2 cellular contexts compared by ENCODE assay signal in genomic region chr7:28855538-28856217, GRCh38.
TF ChIP-seq lines count a peak whose summit lies in the region.

No MANE protein-coding gene starts in this region.

TF ChIP-seq in IMR-90, 13 proteins besides CTCF, POLR2A, EP300 and RAD21 (continued from another document):
- 0 out of 2 replicates have a peak, but pooled peaks have one; percentile 41 for TF ChIP-seq MAFK (IDR thresholded peaks at IDR 0.05; ENCODE audit: low read depth, low read length)
- TF ChIP-seq RCOR1 (IDR thresholded peaks at IDR 0.05; ENCODE audit: insufficient replicate concordance, low read length), result peak; percentile 56
- TF ChIP-seq USF2 (IDR thresholded peaks at IDR 0.05; ENCODE audit: low read depth, low read length), result peak; percentile 11; the same call in 1 of the 2 replicates
- peak; percentile 99 for TF ChIP-seq FOS (IDR thresholded peaks at IDR 0.05; ENCODE audit: low read depth, low read length)
- TF ChIP-seq BHLHE40 (IDR thresholded peaks at IDR 0.05; ENCODE audit: low read depth, low read length), result peak; percentile 61
- TF ChIP-seq MXI1 (IDR thresholded peaks at IDR 0.05; ENCODE audit: borderline replicate concordance, low read depth, low read length), result no peak
- TF ChIP-seq RFX5 (IDR thresholded peaks at IDR 0.05; ENCODE audit: low read depth, low read length), result no peak
TF ChIP-seq in IMR-90: peak in this region for 8.

TF ChIP-seq in GM12891, 5 proteins besides CTCF, POLR2A, EP300 and RAD21 (continued from another document):
- no peak for TF ChIP-seq PAX5 (IDR thresholded peaks at IDR 0.05; ENCODE audit: insufficient read depth, low read length, severe bottlenecking)
